Comparison of ENCODE assay signal across 11 cellular contexts in the genomic region with DNA sequence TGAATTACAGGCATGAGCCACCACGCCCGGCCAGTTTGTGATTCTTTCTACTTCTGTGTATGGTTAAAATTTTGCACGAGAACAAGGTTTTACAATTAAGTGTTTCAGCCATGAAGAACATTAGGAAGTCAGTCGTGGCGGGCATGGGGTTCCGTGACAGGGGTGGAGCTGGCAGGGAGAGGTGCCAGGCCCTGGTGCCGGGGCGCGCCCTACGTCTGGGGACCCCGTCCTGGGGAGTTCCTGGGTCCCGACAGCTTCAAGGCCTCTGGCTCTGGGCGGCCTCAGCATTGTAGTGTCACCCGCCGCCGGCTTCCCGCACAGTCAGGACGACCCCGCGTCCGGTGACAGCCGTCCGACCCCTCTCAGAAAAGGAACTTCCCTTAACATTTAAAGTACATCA. TPM values are rescaled to one million over a fixed set of nuclear protein-coding genes. Genes with fewer than 3 reads are reported as not detected.
DNase-seq lines count a peak whose midpoint lies in the region; ATAC-seq and TF ChIP-seq lines count a peak whose summit lies in the region.
"Had no signal": no experiment of that assay in that cellular context is flagged by ENCODE, and none has a peak within 500 bp of the region (broad histone marks: within the 10 kb centered on the region; RNA-seq: fewer than 3 reads in every experiment).

No MANE protein-coding gene starts in this region.

- no peaks in the 10 kb centered on the region for H3K9me3 ChIP-seq in HUES48 (ENCODE audit: control insufficient read depth, insufficient read depth, low read length)
- no peaks in the 10 kb centered on the region for H3K9me3 ChIP-seq in Caco-2
- H3K9me3 ChIP-seq: lower lobe of right lung had no signal

- intact Hi-C loops in CD14-positive monocyte (cut with micrococcal nuclease): loop anchor here in 1 of 2 donors (5.0 kb wide), 1 partner anchor 112 kb away; no protein-coding TSS in a partner anchor
- intact Hi-C loops in natural killer cell (cut with micrococcal nuclease): loop anchor here (5.0 kb wide), 1 partner anchor 52 kb away; no protein-coding TSS in a partner anchor
- intact Hi-C loops in Caco-2 (cut with micrococcal nuclease; ENCODE audit: unreplicated experiment): no loop called here

- H3K27me3 Mint-ChIP-seq in CD14-positive monocyte (ENCODE audit: low read depth in 3 of 3): peaks cover 11 to 33% (median 30%) of the 10 kb centered on the region in 3 donors
- H3K27me3 Mint-ChIP-seq in chondrocyte (ENCODE audit: low read depth): peaks cover 33% of the 10 kb centered on the region
- peaks cover 0 to 8% of the 10 kb centered on the region in 2 donors for H3K27me3 Mint-ChIP-seq in natural killer cell (ENCODE audit: low read depth in 2 of 2)
- peaks cover 3% of the 10 kb centered on the region for H3K27me3 Mint-ChIP-seq in Caco-2 (ENCODE audit: insufficient read depth, unreplicated experiment)

- peaks cover 0 to 5% (median 4%) of the 10 kb centered on the region in 7 donors for H3K9me3 Mint-ChIP-seq in CD14-positive monocyte
- no peaks in the 10 kb centered on the region for H3K9me3 Mint-ChIP-seq in chondrocyte (ENCODE audit: low read depth)
- no peaks in the 10 kb centered on the region for H3K9me3 Mint-ChIP-seq in natural killer cell
- no peaks in the 10 kb centered on the region for H3K9me3 Mint-ChIP-seq in Caco-2 (ENCODE audit: unreplicated experiment)

- no peak overlapping the region for H3K27ac ChIP-seq in HUES48 (ENCODE audit: low read depth, low read length)
- H3K27ac ChIP-seq: lower lobe of right lung had no signal

- BruUV-seq in Caco-2 (replicated peaks; lab: Mats Ljungman, UMichigan): no TSS peak

- H3K4me1 Mint-ChIP-seq in CD14-positive monocyte: peaks cover 5% of the 10 kb centered on the region
- H3K4me1 Mint-ChIP-seq in chondrocyte (ENCODE audit: low read depth): peaks cover 3% of the 10 kb centered on the region
- H3K4me1 Mint-ChIP-seq in natural killer cell: peaks cover 19 to 22% of the 10 kb centered on the region in 2 donors
- no peaks in the 10 kb centered on the region for H3K4me1 Mint-ChIP-seq in Caco-2 (ENCODE audit: low read depth, unreplicated experiment)

- CTCF ChIA-PET in Caco-2 (lab: Charles Lee): interaction anchor here (2.6 kb wide), 1 partner anchor 71 kb away, joined by 16 read pairs; no protein-coding TSS in a partner anchor

- H3K36me3 ChIP-seq in HUES48 (ENCODE audit: control insufficient read depth, insufficient read depth, low read length): no peaks in the 10 kb centered on the region
- no peaks in the 10 kb centered on the region for H3K36me3 ChIP-seq in Caco-2 (ENCODE audit: control insufficient read depth, insufficient read depth, low read length)
- H3K36me3 ChIP-seq: lower lobe of right lung had no signal

- H3K27me3 ChIP-seq in HUES48 (ENCODE audit: control insufficient read depth, insufficient read depth, low read length) (peaks cover 12% of the 10 kb centered on the region), Caco-2 (replicated peaks; ENCODE audit: control insufficient read depth, insufficient read depth, low read length) (no peaks in the 10 kb centered on the region)

- H3K9ac ChIP-seq in HUES48 (ENCODE audit: low read depth, low read length): 0 out of 2 replicates have a peak overlapping the region, but pooled peaks have one; percentile 24

- no peak for ATAC-seq in natural killer cell
- no peak for ATAC-seq in GM21529 (IDR thresholded peaks at IDR 0.05; ENCODE audit: unreplicated experiment)

- H3K36me3 Mint-ChIP-seq in CD14-positive monocyte: no peaks in the 10 kb centered on the region
- H3K36me3 Mint-ChIP-seq in chondrocyte (ENCODE audit: low read depth): no peaks in the 10 kb centered on the region
- no peaks in the 10 kb centered on the region for H3K36me3 Mint-ChIP-seq in natural killer cell
- no peaks in the 10 kb centered on the region for H3K36me3 Mint-ChIP-seq in Caco-2 (ENCODE audit: insufficient read depth, unreplicated experiment)

- H3K4me3 ChIP-seq in HUES48 (ENCODE audit: low read depth, low read length): peak overlapping the region; percentile 44; the same call in 1 of the 2 replicates
- H3K4me3 ChIP-seq in Caco-2 (ENCODE audit: low read depth, low read length): no peak overlapping the region

- POLR2A ChIA-PET in Caco-2 (lab: Charles Lee): no interaction called here

- TF ChIP-seq CTCF in CD14-positive monocyte (IDR thresholded peaks at IDR 0.05): no peak
- TF ChIP-seq CTCF in chondrocyte (IDR thresholded peaks at IDR 0.05): no peak
- TF ChIP-seq CTCF in natural killer cell (IDR thresholded peaks at IDR 0.05): no peak
- TF ChIP-seq CTCF in Caco-2 (IDR thresholded peaks at IDR 0.05; ENCODE audit: insufficient read depth in 1 of 2, low read depth in 1 of 2, low read length in 1 of 2, severe bottlenecking in 1 of 2, unreplicated experiment in 1 of 2): no peak

- DNase-seq in CD14-positive monocyte (ENCODE audit: low spot score) (no peak), chondrocyte (ENCODE audit: low spot score) (no peak), natural killer cell (no peak), NCI-H2227 treated with DMSO at 0.1 percent for 48 hours (lab: John Stamatoyannopoulos, UW) (no peak), NCI-H1092 treated with DMSO at 0.1 percent for 48 hours (lab: John Stamatoyannopoulos, UW) (no peak), Caco-2 (no peak)
- DNase-seq: NCI-H1105 treated with DMSO at 0.1 percent for 48 hours, SHP77 had no signal

- no peak overlapping the region for H3K27ac Mint-ChIP-seq in CD14-positive monocyte
- H3K27ac Mint-ChIP-seq in chondrocyte (ENCODE audit: unreplicated experiment): no peak overlapping the region
- H3K27ac Mint-ChIP-seq in natural killer cell: no peak overlapping the region
- H3K27ac Mint-ChIP-seq in Caco-2 (ENCODE audit: unreplicated experiment): no peak overlapping the region

- H3K4me1 ChIP-seq in HUES48 (ENCODE audit: control insufficient read depth, insufficient read depth, low read length) (peaks cover 6% of the 10 kb centered on the region; the same call in 1 of the 2 replicates), Caco-2 (no peaks in the 10 kb centered on the region)

- H3K4me3 Mint-ChIP-seq in CD14-positive monocyte (peak overlapping the region; percentile 69 to 74), chondrocyte (ENCODE audit: unreplicated experiment) (peak overlapping the region; percentile 11), natural killer cell (peak overlapping the region; percentile 70), Caco-2 (ENCODE audit: unreplicated experiment) (no peak overlapping the region)

RNA-seq across cellular contexts. Expression of a gene that starts 23.0 kb away (rescaled TPM):
- under 1 TPM in 1 of 2 donors, not detected in 1; 0.02 TPM for polyA plus RNA-seq in CD14-positive monocyte
- total RNA-seq in chondrocyte (11.7 to 18.3 TPM (median 17.1 TPM) in 3 replicates), natural killer cell (10 to 100 TPM in 1 of 3 donors, 1 to 10 TPM in 2; 5.3 to 10.0 (median 6.8) TPM), Caco-2 (2022) (111 and 128 TPM in 2 replicates)
